Comparison of ENCODE assay signal across 12 cellular contexts in the genomic region with DNA sequence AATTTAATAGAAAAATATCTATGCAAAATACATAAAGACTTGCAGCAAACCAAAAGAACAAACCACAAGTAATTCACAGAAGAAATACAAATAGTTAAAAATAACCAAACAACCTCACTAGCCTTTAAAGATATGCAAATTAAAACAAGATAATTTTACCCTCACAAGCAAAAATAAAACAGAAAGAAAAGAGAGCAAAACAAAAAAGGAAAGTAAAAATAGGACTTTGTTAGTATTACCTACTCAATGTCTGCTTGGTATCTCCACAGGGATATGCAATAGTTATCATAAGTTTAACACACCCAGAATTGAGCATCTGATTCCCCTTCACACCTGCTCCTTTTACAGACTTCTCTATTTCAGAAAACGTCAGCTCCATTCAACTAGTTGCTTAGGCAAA.
DNase-seq lines count a peak whose midpoint lies in the region; ATAC-seq and TF ChIP-seq lines count a peak whose summit lies in the region.
"Had no signal": no experiment of that assay in that cellular context is flagged by ENCODE, and none has a peak within 500 bp of the region (broad histone marks: within the 10 kb centered on the region; RNA-seq: fewer than 3 reads in every experiment).

No MANE protein-coding gene starts in this region.

- peak overlapping the region; percentile 79 for H3K4me3 ChIP-seq in OCI-LY3 (ENCODE audit: low read length)
- H3K4me3 ChIP-seq in CD8-positive, alpha-beta memory T cell (ENCODE audit: low read length): no peak overlapping the region
- no peak overlapping the region for H3K4me3 ChIP-seq in PC-9
- H3K4me3 ChIP-seq: tibial nerve had no signal

- H3K4me2 ChIP-seq in OCI-LY3 (ENCODE audit: low read length) (peak overlapping the region; percentile 91), PC-9 (no peak overlapping the region)

- POLR2A ChIA-PET in CD8-positive, alpha-beta memory T cell (lab: Charles Lee): no interaction called here
- POLR2A ChIA-PET in PC-9 (lab: Charles Lee; ENCODE audit: unreplicated experiment): no interaction called here

- no peaks in the 10 kb centered on the region for H3K9me3 ChIP-seq in OCI-LY3 (ENCODE audit: insufficient read depth, low read length)
- no peaks in the 10 kb centered on the region for H3K9me3 ChIP-seq in CD8-positive, alpha-beta memory T cell (ENCODE audit: low read length)
- no peaks in the 10 kb centered on the region for H3K9me3 ChIP-seq in PC-9 (ENCODE audit: insufficient read depth, low read depth)
- H3K9me3 ChIP-seq: tibial nerve had no signal

- no TSS peak for BruUV-seq in PC-9 (replicated peaks; lab: Mats Ljungman, UMichigan)

- H3K27me3 ChIP-seq in OCI-LY3 (ENCODE audit: low read depth, low read length): no peaks in the 10 kb centered on the region
- H3K27me3 ChIP-seq in CD8-positive, alpha-beta memory T cell (ENCODE audit: insufficient read depth, low read length, poor library complexity, severe bottlenecking): no peaks in the 10 kb centered on the region
- H3K27me3 ChIP-seq in PC-9 (ENCODE audit: insufficient read depth, low read depth): no peaks in the 10 kb centered on the region
- H3K27me3 ChIP-seq: tibial nerve had no signal

- intact Hi-C loops in PC-9 (cut with micrococcal nuclease; ENCODE audit: unreplicated experiment): no loop called here

- H3K4me1 ChIP-seq in OCI-LY3 (ENCODE audit: low read length) (peaks cover 2% of the 10 kb centered on the region; the same call in 1 of the 2 replicates), PC-9 (replicated peaks; ENCODE audit: insufficient read depth) (no peaks in the 10 kb centered on the region)
- no peaks in the 10 kb centered on the region for H3K4me1 ChIP-seq in CD8-positive, alpha-beta memory T cell (ENCODE audit: insufficient read depth, low read length)
- H3K4me1 ChIP-seq: tibial nerve had no signal

- H3F3A ChIP-seq in PC-9 (ENCODE audit: insufficient read depth, low read depth): no peaks in the 10 kb centered on the region

- no peaks in the 10 kb centered on the region for H3K9me2 ChIP-seq in PC-9 (ENCODE audit: insufficient read depth)

- peaks cover 0 to 7% (median 3%) of the 10 kb centered on the region in 5 donors for H3K9me3 Mint-ChIP-seq in CD8-positive, alpha-beta memory T cell
- H3K9me3 Mint-ChIP-seq: activated CD4-positive, alpha-beta T cell treated with anti-CD3 and anti-CD28 coated beads, Interleukin-2, amount 10 ng/mL, durations not matched to agents 24 days and 14 days had no signal

- no peak overlapping the region for H3K27ac Mint-ChIP-seq in CD8-positive, alpha-beta memory T cell

- no peak overlapping the region for H3K27ac ChIP-seq in OCI-LY3 (ENCODE audit: low read length)
- H3K27ac ChIP-seq in CD8-positive, alpha-beta memory T cell (ENCODE audit: low read depth, low read length): no peak overlapping the region
- no peak overlapping the region for H3K27ac ChIP-seq in PC-9
- H3K27ac ChIP-seq: tibial nerve had no signal

- peak; percentile 62 for ATAC-seq in GM18517 (IDR thresholded peaks at IDR 0.05; ENCODE audit: unreplicated experiment)
- ATAC-seq in GM21447 (IDR thresholded peaks at IDR 0.05; ENCODE audit: unreplicated experiment): peak; percentile 54
- ATAC-seq in HG03039 (IDR thresholded peaks at IDR 0.05; ENCODE audit: unreplicated experiment): peak; percentile 28

- H3K79me2 ChIP-seq in OCI-LY3 (ENCODE audit: low read length) (no peaks in the 10 kb centered on the region), PC-9 (ENCODE audit: low read depth) (no peaks in the 10 kb centered on the region)

- no peaks in the 10 kb centered on the region for H3K36me3 Mint-ChIP-seq in CD8-positive, alpha-beta memory T cell

- peaks cover 0 to 2% of the 10 kb centered on the region in 2 donors for H3K27me3 Mint-ChIP-seq in CD8-positive, alpha-beta memory T cell
- H3K27me3 Mint-ChIP-seq: activated CD4-positive, alpha-beta T cell treated with anti-CD3 and anti-CD28 coated beads, Interleukin-2, amount 10 ng/mL, durations not matched to agents 24 days and 14 days had no signal

- CTCF ChIA-PET in CD8-positive, alpha-beta memory T cell (lab: Charles Lee): no interaction called here
- CTCF ChIA-PET in PC-9 (lab: Charles Lee): interaction anchor here (0.6 kb wide), 1 partner anchor 52 kb away, joined by 3 read pairs; no protein-coding TSS in a partner anchor

- H3K4me1 Mint-ChIP-seq in CD8-positive, alpha-beta memory T cell: no peaks in the 10 kb centered on the region
- H3K4me1 Mint-ChIP-seq: activated CD4-positive, alpha-beta T cell treated with anti-CD3 and anti-CD28 coated beads, Interleukin-2, amount 10 ng/mL, durations not matched to agents 24 days and 14 days had no signal

- DNase-seq in CD8-positive, alpha-beta memory T cell: no peak
- DNase-seq in SW480 (ENCODE audit: low spot score) (no peak), PC-9 (no peak), NCI-H1694 (lab: John Stamatoyannopoulos, UW) (no peak)
- DNase-seq: activated CD4-positive, alpha-beta T cell treated with anti-CD3 and anti-CD28 coated beads, Interleukin-2, amount 10 ng/mL, durations not matched to agents 24 days and 14 days; activated naive CD4-positive, alpha-beta T cell treated with Interleukin-2 at 50 U/mL for 16 hours; NCI-H2227 treated with DMSO at 0.1 percent for 48 hours had no signal

- TF ChIP-seq CTCF in OCI-LY3 (IDR thresholded peaks at IDR 0.05; ENCODE audit: low read depth, low read length) (no peak), PC-9 (conservative IDR thresholded peaks at IDR 0.05) (no peak)

- H4K20me1 ChIP-seq in OCI-LY3 (ENCODE audit: insufficient read depth, low read length) (no peaks in the 10 kb centered on the region), PC-9 (ENCODE audit: insufficient read depth) (no peaks in the 10 kb centered on the region)

- H3K36me3 ChIP-seq in OCI-LY3 (replicated peaks; ENCODE audit: low read depth, low read length) (no peaks in the 10 kb centered on the region), PC-9 (ENCODE audit: low read depth) (no peaks in the 10 kb centered on the region)
- no peaks in the 10 kb centered on the region for H3K36me3 ChIP-seq in CD8-positive, alpha-beta memory T cell (ENCODE audit: insufficient read depth, low read length)
- H3K36me3 ChIP-seq: tibial nerve had no signal

- H3K9ac ChIP-seq in OCI-LY3 (ENCODE audit: low read length): peak overlapping the region; percentile 52

- no peak overlapping the region for H3K4me3 Mint-ChIP-seq in CD8-positive, alpha-beta memory T cell
- H3K4me3 Mint-ChIP-seq: activated CD4-positive, alpha-beta T cell treated with anti-CD3 and anti-CD28 coated beads, Interleukin-2, amount 10 ng/mL, durations not matched to agents 24 days and 14 days had no signal

- H2AFZ ChIP-seq in OCI-LY3 (ENCODE audit: low read depth, low read length) (peak overlapping the region; percentile 92), PC-9 (no peak overlapping the region)
